ENCODE assay signal across 8 cellular contexts in the genomic region with DNA sequence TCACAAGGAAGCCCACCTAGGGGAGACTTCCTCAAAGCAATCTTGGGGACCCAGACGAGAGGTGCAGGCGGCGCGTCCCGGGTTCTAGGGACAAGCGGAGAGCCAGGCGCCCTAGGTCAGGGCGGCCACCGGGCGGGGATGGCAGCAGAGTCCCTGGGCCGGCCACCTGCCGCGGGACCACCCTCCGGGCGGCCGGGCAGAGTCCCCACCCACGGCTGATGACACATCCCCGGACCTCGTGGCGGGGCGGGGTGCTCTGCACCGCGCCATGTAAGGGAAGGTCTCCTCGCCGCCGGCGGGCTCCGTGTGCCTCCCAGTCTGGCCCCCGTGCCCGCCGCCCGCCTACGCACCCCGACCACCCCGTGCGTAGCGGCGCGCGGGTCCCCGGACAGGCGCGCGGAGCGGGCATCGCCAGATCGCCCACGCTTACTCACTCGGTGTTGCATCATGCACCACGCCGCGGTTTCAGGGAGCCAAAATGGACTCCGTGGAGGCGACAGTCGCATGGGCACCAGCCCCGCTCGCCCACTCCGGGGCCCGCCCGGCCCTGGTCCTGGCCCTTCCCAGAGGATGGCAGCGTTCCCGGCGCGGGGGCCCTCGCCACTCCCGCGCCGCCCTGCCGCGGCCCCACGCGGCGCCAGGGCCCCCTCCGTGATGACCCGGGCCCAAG. TPM values are rescaled to one million over a fixed set of nuclear protein-coding genes. Genes with fewer than 3 reads are reported as not detected.
DNase-seq lines count a peak whose midpoint lies in the region; ATAC-seq, FAIRE-seq and TF ChIP-seq lines count a peak whose summit lies in the region.

No MANE protein-coding gene starts in this region.

- H3K4me2 ChIP-seq in GM23338, result peak overlapping the region; percentile 99
- peak overlapping the region; percentile 88 for H3K4me2 ChIP-seq in HepG2 (ENCODE audit: low read depth, low read length)

- peaks cover 5% of the 10 kb centered on the region; the same call in 1 of the 2 replicates for H3F3A ChIP-seq in GM23338 (replicated peaks; ENCODE audit: low read depth)

- TF ChIP-seq RAD21 in HepG2 (CRISPR knock-in tag; IDR thresholded peaks at IDR 0.05), result no peak; the same call in 1 of the 2 replicates

- H3K79me2 ChIP-seq in GM23338 (replicated peaks; ENCODE audit: insufficient read depth) (peaks cover 53% of the 10 kb centered on the region), HepG2 (ENCODE audit: insufficient read depth, low read length) (peaks cover 52% of the 10 kb centered on the region)

- POLR2A ChIA-PET in HepG2 (lab: Yijun Ruan, JAX), result no interaction called here

- intact Hi-C loops in HepG2 (cut with micrococcal nuclease; ENCODE audit: unreplicated experiment), result loop anchor here (5.0 to 10.0 kb wide), 2 partner anchors 90 to 1022 kb away; partner anchors contain the start of gene USPL1

- H3K27ac Mint-ChIP-seq in GM23338 (peak overlapping the region; percentile 98), chondrocyte (ENCODE audit: unreplicated experiment) (peak overlapping the region; percentile 98)

- H3K4me3 ChIP-seq in GM23338 (peak overlapping the region; percentile 94), HepG2 (replicated peaks in 1 of 3; ENCODE audit: insufficient read depth in 1 of 3, low read depth in 2 of 3, low read length in 3 of 3) (peak overlapping the region; percentile 78 to 81 (median 80))

- TF ChIP-seq EP300 in HepG2 (IDR thresholded peaks at IDR 0.05; ENCODE audit: low read depth in 2 of 2, low read length in 2 of 2) (no peak), HepG2 (CRISPR knock-in tag; IDR thresholded peaks at IDR 0.05; ENCODE audit: borderline replicate concordance) (no peak)

- peak overlapping the region; percentile 55; the same call in 1 of the 2 replicates for H3K27ac ChIP-seq in GM23338 (ENCODE audit: low read depth)
- peak overlapping the region; percentile 77 for H3K27ac ChIP-seq in HepG2 (ENCODE audit: extremely low read length, insufficient read depth, low read length)

- H3K4me3 Mint-ChIP-seq in GM23338 (peak overlapping the region; percentile 93), chondrocyte (ENCODE audit: unreplicated experiment) (peak overlapping the region; percentile 89)

- H2AFZ ChIP-seq in GM23338 (no peak overlapping the region), HepG2 (ENCODE audit: low read length) (no peak overlapping the region)

- CTCF ChIA-PET in HepG2 (lab: Yijun Ruan, JAX; ENCODE audit: low intra/inter-chr PET ratio, low total read pairs), result no interaction called here

- H4K20me1 ChIP-seq in GM23338 (replicated peaks; ENCODE audit: insufficient read depth) (peaks cover 38% of the 10 kb centered on the region), HepG2 (ENCODE audit: insufficient read depth, low read length) (peaks cover 38% of the 10 kb centered on the region)

- WGBS in HepG2 (ENCODE audit: low lambda C conversion rate), result 3% methylated on average over 6 of the region's 75 CpGs

- peaks cover 18% of the 10 kb centered on the region for H3K27me3 Mint-ChIP-seq in GM23338 (ENCODE audit: insufficient read depth, low read depth, poor library complexity)
- no peaks in the 10 kb centered on the region for H3K27me3 Mint-ChIP-seq in chondrocyte (ENCODE audit: low read depth)

- peak overlapping the region; percentile 96 for H3K9ac ChIP-seq in HepG2 (ENCODE audit: insufficient read depth, low read depth, low read length)

- H3K9me2 ChIP-seq in GM23338 (ENCODE audit: insufficient read depth), result no peaks in the 10 kb centered on the region

- no peaks in the 10 kb centered on the region for H3K9me3 Mint-ChIP-seq in GM23338
- no peaks in the 10 kb centered on the region for H3K9me3 Mint-ChIP-seq in chondrocyte (ENCODE audit: low read depth)

- TF ChIP-seq POLR2A in GM12891 (IDR thresholded peaks at IDR 0.05; ENCODE audit: low read depth, low read length) (peak; percentile 42; the same call in 1 of the 2 replicates), HepG2 (IDR thresholded peaks at IDR 0.05; ENCODE audit: insufficient read depth in 1 of 2, low read depth in 2 of 2, low read length in 2 of 2) (peak; percentile 15 to 42; a peak in 3 of 4 replicates)

- H3K4me1 Mint-ChIP-seq in GM23338, result peaks cover 47% of the 10 kb centered on the region
- H3K4me1 Mint-ChIP-seq in chondrocyte (ENCODE audit: low read depth), result peaks cover 49% of the 10 kb centered on the region

- peaks cover 8% of the 10 kb centered on the region; the same call in 1 of the 2 replicates for H3K27me3 ChIP-seq in GM23338 (ENCODE audit: insufficient read depth)
- peaks cover 0 to 4% of the 10 kb centered on the region in 2 experiments; a peak in 2 of 5 replicates for H3K27me3 ChIP-seq in HepG2 (ENCODE audit: control insufficient read depth in 1 of 2, insufficient read depth in 2 of 2, low read length in 2 of 2)

- TF ChIP-seq CTCF in GM23338 (conservative IDR thresholded peaks at IDR 0.05; ENCODE audit: low read depth in 2 of 2), result no peak
- no peak for TF ChIP-seq CTCF in chondrocyte (IDR thresholded peaks at IDR 0.05)
- TF ChIP-seq CTCF in HepG2 (CRISPR knock-in tag; IDR thresholded peaks at IDR 0.05), result no peak

- DNase-seq in GM12891 (ENCODE audit: insufficient read length, low spot score) (peak; percentile 54), GM23338 (ENCODE audit: low spot score) (peak; percentile 22), LoVo (ENCODE audit: low spot score) (peak; percentile 62), chondrocyte (ENCODE audit: low spot score) (no peak), HepG2 (ENCODE audit: low spot score) (no peak), NCI-H774 (lab: John Stamatoyannopoulos, UW) (no peak)
- peak; percentile 70 to 76 for DNase-seq in activated CD4-positive, alpha-beta T cell treated with anti-CD3 and anti-CD28 coated beads for 4 hours
- DNase-seq in stimulated activated CD4-positive, alpha-beta T cell treated with anti-CD3 and anti-CD28 coated beads, TNF-alpha, amount 100 ng/mL, for 1 hour (ENCODE audit: low read depth in 3 of 3, low spot score in 1 of 3), result peak in 2 of 3 donors; percentile 39 to 59

- FAIRE-seq in GM12891 (lab: Jason Lieb, UNC), result no peak
- FAIRE-seq in HepG2 (lab: Jason Lieb, UNC), result no peak

- TSS peak; percentile 59 for BruUV-seq in HepG2 (replicated peaks; lab: Mats Ljungman, UMichigan)

- ATAC-seq in GM23338 (peak; percentile 34), HepG2 (peak; percentile 60)

- no peaks in the 10 kb centered on the region for H3K9me3 ChIP-seq in HepG2 (ENCODE audit: low read length)

- H3K36me3 ChIP-seq in GM23338 (ENCODE audit: insufficient read depth) (no peaks in the 10 kb centered on the region), HepG2 (replicated peaks in 1 of 2; ENCODE audit: control insufficient read depth in 1 of 2, insufficient read depth in 2 of 2, low read length in 2 of 2) (peaks cover 2 to 12% of the 10 kb centered on the region in 2 experiments; a peak in 2 of 5 replicates)

- H3K4me1 ChIP-seq in GM23338 (ENCODE audit: insufficient read depth) (peaks cover 41% of the 10 kb centered on the region), HepG2 (ENCODE audit: insufficient read depth, low read length) (peaks cover 50% of the 10 kb centered on the region)

- in situ Hi-C loops in HepG2 (cut with HindIII; ENCODE audit: extremely low pct_ligation_motif_present, low pct_unique_long_range_greater_than_20kb), result loop anchor here (10.0 kb wide), 1 partner anchor 250 kb away; no protein-coding TSS in a partner anchor

- H3K36me3 Mint-ChIP-seq in GM23338 (ENCODE audit: low read depth), result peaks cover 36% of the 10 kb centered on the region
- H3K36me3 Mint-ChIP-seq in chondrocyte (ENCODE audit: low read depth), result no peaks in the 10 kb centered on the region

TF ChIP-seq in GM12891, 5 proteins besides CTCF, POLR2A, EP300 and RAD21 (continues in another document):
- TF ChIP-seq POU2F2 (IDR thresholded peaks at IDR 0.05; ENCODE audit: low read depth, low read length), result no peak
- TF ChIP-seq PAX5 (IDR thresholded peaks at IDR 0.05; ENCODE audit: insufficient read depth, low read length, severe bottlenecking), result no peak
- peak; percentile 73 for TF ChIP-seq POLR2AphosphoS5 (IDR thresholded peaks at IDR 0.05; ENCODE audit: low read depth, low read length)

TF ChIP-seq in GM23338, 12 proteins besides CTCF, POLR2A, EP300 and RAD21 (continues in another document):
- no peak for TF ChIP-seq EZH2 (IDR thresholded peaks at IDR 0.05; ENCODE audit: low read depth, unreplicated experiment)
- no peak for TF ChIP-seq JUNB (IDR thresholded peaks at IDR 0.05; ENCODE audit: unreplicated experiment)

TF ChIP-seq in HepG2, 621 proteins besides CTCF, POLR2A, EP300 and RAD21 (continues in another document):
- TF ChIP-seq TMF1 (CRISPR knock-in tag; IDR thresholded peaks at IDR 0.05; ENCODE audit: low read depth), result no peak
- no peak for TF ChIP-seq NFKB2 (CRISPR knock-in tag; IDR thresholded peaks at IDR 0.05; ENCODE audit: borderline replicate concordance)
- TF ChIP-seq ZNF225 (CRISPR knock-in tag; IDR thresholded peaks at IDR 0.05), result no peak
- TF ChIP-seq ZBTB3 (CRISPR knock-in tag; IDR thresholded peaks at IDR 0.05; ENCODE audit: borderline replicate concordance, low read depth), result no peak

RNA-seq across cellular contexts. Expression of gene SLC7A1, which starts 0.6 kb away (rescaled TPM):
- 10.9 TPM for polyA plus RNA-seq in GM12891 (2012; ENCODE audit: low read depth, missing spikeins)
- total RNA-seq in GM23338 (2014; rRNA removed; shearing (Covaris generic)), result 72.4 and 74.7 TPM in 2 replicates
- 22.1 and 23.0 TPM in 2 replicates for polyA plus RNA-seq in GM23338 (2016; fragmentation: Nextera tagmentation; extraction: Ambion mirVana)
- 75.8 to 111 TPM (median 108 TPM) in 3 replicates for total RNA-seq in chondrocyte
- 13.6 and 14.5 TPM in 2 replicates for total RNA-seq in HepG2 (2016; rRNA removed; fragmentation: Illumina TruSeq; extraction: Trizol)
- 4.3 TPM in 2 replicates for total RNA-seq in HepG2 (2016; cell fraction: cytosol; rRNA removed; fragmentation: Illumina TruSeq; extraction: Trizol; ENCODE audit: low read depth)
- total RNA-seq in HepG2 (2016; cell fraction: insoluble cytoplasmic fraction; rRNA removed; fragmentation: Illumina TruSeq; extraction: Trizol), result 12.3 and 13.9 TPM in 2 replicates
- 9.0 and 9.6 TPM in 2 replicates for total RNA-seq in HepG2 (2016; cell fraction: membrane; rRNA removed; fragmentation: Illumina TruSeq; extraction: Trizol)
- 26.0 and 29.0 TPM in 2 replicates for total RNA-seq in HepG2 (2016; cell fraction: nucleus; rRNA removed; fragmentation: Illumina TruSeq; extraction: Trizol)
- 15.3 and 18.3 TPM in 2 replicates for polyA plus RNA-seq in HepG2 (2011; rRNA removed)
- 14.5 and 17.8 TPM in 2 replicates for polyA plus RNA-seq in HepG2 (2011; cell fraction: cytosol; rRNA removed)
- polyA plus RNA-seq in HepG2 (2011; cell fraction: nucleus; rRNA removed), result 26.3 and 27.8 TPM in 2 replicates
- polyA plus RNA-seq in HepG2 (2012), result 34.9 and 52.5 TPM in 2 replicates
- polyA plus RNA-seq in HepG2 (2016; cell fraction: cytosol; fragmentation: Illumina TruSeq; extraction: Trizol; ENCODE audit: low read depth), result 1.1 TPM in 2 replicates
- polyA plus RNA-seq in HepG2 (2016; cell fraction: insoluble cytoplasmic fraction; fragmentation: Illumina TruSeq; extraction: Trizol; ENCODE audit: low read depth), result 11.0 and 13.3 TPM in 2 replicates
- polyA plus RNA-seq in HepG2 (2016; cell fraction: membrane; fragmentation: Illumina TruSeq; extraction: Trizol; ENCODE audit: low read depth), result 3.7 and 4.0 TPM in 2 replicates
- polyA plus RNA-seq in HepG2 (2016; cell fraction: nucleus; fragmentation: Illumina TruSeq; extraction: Trizol; ENCODE audit: insufficient read depth, low read depth), result 27.8 and 29.7 TPM in 2 replicates
- polyA minus RNA-seq in HepG2 (2011; rRNA and poly(A)+ RNA removed; ENCODE audit: low replicate concordance), result 27.5 and 74.3 TPM in 2 replicates
- 31.5 and 44.6 TPM in 2 replicates for polyA minus RNA-seq in HepG2 (2011; cell fraction: cytosol; rRNA and poly(A)+ RNA removed)
- polyA minus RNA-seq in HepG2 (2011; cell fraction: nucleus; rRNA and poly(A)+ RNA removed), result 44.4 and 45.6 TPM in 2 replicates

Comparison
In these comparisons a context has a peak if more than half of its experiments do, and no peak if none do; other contexts are left out.
1. DNase-seq: peak in GM12891 (single experiment), GM23338 (single experiment), LoVo (single experiment), activated CD4-positive, alpha-beta T cell treated with anti-CD3 and anti-CD28 coated beads for 4 hours (2 of 2) and stimulated activated CD4-positive, alpha-beta T cell treated with anti-CD3 and anti-CD28 coated beads, TNF-alpha, amount 100 ng/mL, for 1 hour (2 of 3); none in chondrocyte (single experiment), HepG2 (single experiment) and NCI-H774 (single experiment).